Comparison of ENCODE assay signal across 9 cellular contexts in genomic region chr2:69693472-69694450, GRCh38. TPM values are rescaled to one million over a fixed set of nuclear protein-coding genes. Genes with fewer than 3 reads are reported as not detected.
DNase-seq lines count a peak whose midpoint lies in the region; ATAC-seq and TF ChIP-seq lines count a peak whose summit lies in the region.
"Had no signal": no experiment of that assay in that cellular context is flagged by ENCODE, and none has a peak within 500 bp of the region (broad histone marks: within the 10 kb centered on the region; RNA-seq: fewer than 3 reads in every experiment).

No MANE protein-coding gene starts in this region.

- DNase-seq in activated CD4-positive, alpha-beta memory T cell treated with anti-CD3 and anti-CD28 coated beads for 36 hours = peak; percentile 55
- peak in 2 of 3 donors; percentile 44 to 55 for DNase-seq in mucosa of descending colon
- no peak for DNase-seq in sigmoid colon
- no peak for DNase-seq in NK-92 treated with Interleukin-12 subunit alpha and Interleukin-12 subunit beta, amount 100 ng/mL, for 24 hours (lab: John Stamatoyannopoulos, UW)
- DNase-seq in D341Med (ENCODE audit: low spot score) = no peak
- DNase-seq: hypothalamus had no signal

- CTCF ChIA-PET in activated CD4-positive, alpha-beta memory T cell treated with anti-CD3 and anti-CD28 coated beads for 36 hours (lab: Charles Lee) = interaction anchor here (1.3 to 1.5 kb wide), 2 partner anchors 128 to 129 kb away, joined by 3 read pairs; no protein-coding TSS in a partner anchor

- TF ChIP-seq CTCF in mucosa of descending colon (IDR thresholded peaks at IDR 0.05) (no peak), sigmoid colon (IDR thresholded peaks at IDR 0.05) (no peak)

- no peaks in the 10 kb centered on the region for H3K36me3 Mint-ChIP-seq in activated CD4-positive, alpha-beta memory T cell treated with anti-CD3 and anti-CD28 coated beads for 36 hours

- 52 to 77% methylated on average over 6 of the region's 6 CpGs for WGBS in sigmoid colon, 2 donors

- POLR2A ChIA-PET in activated CD4-positive, alpha-beta memory T cell treated with anti-CD3 and anti-CD28 coated beads for 36 hours (lab: Charles Lee) = interaction anchor here (0.9 to 1.1 kb wide), 2 partner anchors 48 to 50 kb away, joined by 3 read pairs; partner anchors contain the start of gene AAK1

- H3K36me3 ChIP-seq in mucosa of descending colon (ENCODE audit: low read depth) (no peaks in the 10 kb centered on the region), sigmoid colon (no peaks in the 10 kb centered on the region)

- no peak for TF ChIP-seq EP300 in sigmoid colon (IDR thresholded peaks at IDR 0.05)

- intact Hi-C loops in activated CD4-positive, alpha-beta memory T cell treated with anti-CD3 and anti-CD28 coated beads for 36 hours (cut with micrococcal nuclease) = loop anchor here (2.0 to 5.0 kb wide), 2 partner anchors 19 to 116 kb away; no protein-coding TSS in a partner anchor
- intact Hi-C loops in mucosa of descending colon (cut with DNase I, micrococcal nuclease) = no loop called here
- intact Hi-C loops in sigmoid colon (cut with DNase I) = no loop called here

- no peaks in the 10 kb centered on the region for H3K9me3 Mint-ChIP-seq in activated CD4-positive, alpha-beta memory T cell treated with anti-CD3 and anti-CD28 coated beads for 36 hours

- H3K9me3 ChIP-seq in mucosa of descending colon (no peaks in the 10 kb centered on the region), sigmoid colon (no peaks in the 10 kb centered on the region)

- ATAC-seq in GM18909 (IDR thresholded peaks at IDR 0.05; ENCODE audit: poor library complexity, unreplicated experiment) = peak; percentile 81
- ATAC-seq in HG03175 (IDR thresholded peaks at IDR 0.05; ENCODE audit: unreplicated experiment) = peak; percentile 80
- peak; percentile 82 for ATAC-seq in mucosa of descending colon
- ATAC-seq in HG03565 (IDR thresholded peaks at IDR 0.05; ENCODE audit: unreplicated experiment) = no peak

- no peak overlapping the region for H3K27ac ChIP-seq in sigmoid colon

- no peaks in the 10 kb centered on the region for H3K27me3 Mint-ChIP-seq in activated CD4-positive, alpha-beta memory T cell treated with anti-CD3 and anti-CD28 coated beads for 36 hours

- H3K4me3 Mint-ChIP-seq in activated CD4-positive, alpha-beta memory T cell treated with anti-CD3 and anti-CD28 coated beads for 36 hours = peak overlapping the region; percentile 33

- H3K4me3 ChIP-seq in mucosa of descending colon = no peak overlapping the region
- H3K4me3 ChIP-seq in sigmoid colon = no peak overlapping the region

- H3K4me1 Mint-ChIP-seq in activated CD4-positive, alpha-beta memory T cell treated with anti-CD3 and anti-CD28 coated beads for 36 hours (ENCODE audit: low read depth) = peaks cover 81% of the 10 kb centered on the region

- H3K4me1 ChIP-seq in mucosa of descending colon (ENCODE audit: low read depth) (peaks cover 2% of the 10 kb centered on the region), sigmoid colon (peaks cover 0 to 13% (median 12%) of the 10 kb centered on the region in 4 donors)

- H3K27me3 ChIP-seq in sigmoid colon = no peaks in the 10 kb centered on the region

- no peak for TF ChIP-seq POLR2A in sigmoid colon (IDR thresholded peaks at IDR 0.05)

- H3K27ac Mint-ChIP-seq in activated CD4-positive, alpha-beta memory T cell treated with anti-CD3 and anti-CD28 coated beads for 36 hours = peak overlapping the region; percentile 53

RNA-seq across cellular contexts. Expression of gene ANXA4, which starts 48.2 kb away (rescaled TPM):
- 10 to 100 TPM; 41.3 to 43.2 TPM for total RNA-seq in activated CD4-positive, alpha-beta memory T cell treated with anti-CD3 and anti-CD28 coated beads for 36 hours
- total RNA-seq in mucosa of descending colon (100 to 1,000 TPM; 176 to 345 (median 228) TPM), sigmoid colon (10 to 100 TPM; 33.3 to 55.8 (median 44.5) TPM)
- 100 to 1,000 TPM; 129 to 183 (median 155) TPM for polyA plus RNA-seq in sigmoid colon

RNA-seq across cellular contexts. Expression of gene AAK1, which starts 50.2 kb away (rescaled TPM):
- total RNA-seq in activated CD4-positive, alpha-beta memory T cell treated with anti-CD3 and anti-CD28 coated beads for 36 hours = 10 to 100 TPM; 95.2 to 99.3 TPM
- 10 to 100 TPM; 62.4 to 68.4 (median 66.2) TPM for total RNA-seq in mucosa of descending colon
- 10 to 100 TPM; 20.7 to 35.7 (median 22.9) TPM for total RNA-seq in sigmoid colon
- polyA plus RNA-seq in sigmoid colon = 10 to 100 TPM in 2 of 3 donors, 1 to 10 TPM in 1; 5.4 to 19.5 (median 11.3) TPM

Comparison
In these comparisons a context has a peak if more than half of its experiments do, and no peak if none do; other contexts are left out.
1. DNase-seq: peak in activated CD4-positive, alpha-beta memory T cell treated with anti-CD3 and anti-CD28 coated beads for 36 hours (single experiment) and mucosa of descending colon (2 of 3); none in sigmoid colon (single experiment), NK-92 treated with Interleukin-12 subunit alpha and Interleukin-12 subunit beta, amount 100 ng/mL, for 24 hours (single experiment) and D341Med (single experiment).